2 cellular contexts compared by ENCODE assay signal in the genomic region with DNA sequence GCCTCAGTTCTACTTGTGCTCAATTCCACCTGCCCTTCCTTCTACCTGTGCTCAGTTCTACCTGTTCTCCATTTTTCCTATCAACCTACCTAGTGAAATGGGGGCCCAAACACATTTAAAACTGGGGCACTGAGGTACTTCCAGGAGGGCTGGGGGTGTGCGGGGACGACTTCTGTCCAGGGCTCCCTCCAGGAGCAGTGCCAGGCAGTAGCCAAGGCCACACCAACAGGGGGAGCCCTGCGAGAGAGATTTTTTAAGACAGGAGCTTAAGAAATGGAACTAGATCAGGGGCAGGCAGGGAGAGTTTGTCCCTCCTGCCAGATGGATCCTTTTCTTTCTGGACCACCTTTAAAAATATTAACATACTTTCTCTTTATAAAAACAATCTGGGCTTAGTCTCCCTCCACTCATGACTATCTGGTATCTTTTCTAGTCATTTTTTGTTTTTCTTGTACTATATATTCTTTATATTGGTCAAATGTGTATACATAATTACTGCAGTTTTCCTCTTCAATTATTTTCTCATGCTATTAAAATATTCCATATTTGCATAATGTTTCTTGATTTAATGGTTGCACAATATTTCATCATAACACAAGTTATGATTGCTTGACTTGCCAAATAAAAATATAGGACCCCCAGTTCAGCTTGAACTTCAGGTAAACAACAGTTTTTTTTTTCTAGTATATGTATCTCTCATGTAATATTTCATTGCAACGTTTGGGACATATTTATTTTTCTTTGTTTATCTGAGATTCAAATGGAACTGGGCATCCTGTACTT.
A peak's percentile ranks its signal among the peaks of the same experiment; 100 is the strongest.
TF ChIP-seq lines count a peak whose summit lies in the region.

No MANE protein-coding gene starts in this region.

TF ChIP-seq in SK-N-SH, 30 proteins besides CTCF, POLR2A, EP300 and RAD21:
- no peak for TF ChIP-seq ELF1 (IDR thresholded peaks at IDR 0.05)
- peak; percentile 27; the same call in 1 of the 2 replicates for TF ChIP-seq SMC3 (IDR thresholded peaks at IDR 0.05; ENCODE audit: low read depth, low read length)

TF ChIP-seq in endothelial cell of umbilical vein, 7 proteins besides CTCF, POLR2A, EP300 and RAD21:
- TF ChIP-seq EZH2 (IDR thresholded peaks at IDR 0.05; ENCODE audit: borderline replicate concordance, low read depth, low read length, severe bottlenecking) (no peak), FOS (IDR thresholded peaks at IDR 0.05; ENCODE audit: borderline replicate concordance, insufficient read depth, low read length) (no peak), MYC (IDR thresholded peaks at IDR 0.05; ENCODE audit: low read depth, low read length) (no peak), JUN (IDR thresholded peaks at IDR 0.05; ENCODE audit: borderline replicate concordance, insufficient read depth, insufficient read length, low read depth) (no peak), GATA2 (IDR thresholded peaks at IDR 0.05; ENCODE audit: insufficient read depth, insufficient read length, low read depth, low read length) (no peak), POLR2AphosphoS5 (IDR thresholded peaks at IDR 0.05; ENCODE audit: insufficient read depth, low read depth, low read length) (no peak)
- TF ChIP-seq, protein P1, sequence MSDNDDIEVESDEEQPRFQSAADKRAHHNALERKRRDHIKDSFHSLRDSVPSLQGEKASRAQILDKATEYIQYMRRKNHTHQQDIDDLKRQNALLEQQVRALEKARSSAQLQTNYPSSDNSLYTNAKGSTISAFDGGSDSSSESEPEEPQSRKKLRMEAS (IDR thresholded peaks at IDR 0.05; ENCODE audit: insufficient read depth, insufficient read length) = no peak
